In genomic region chr17:1919206-1919605, GRCh38 we compare ENCODE assay signal across 27 cellular contexts.
DNase-seq lines count a peak whose midpoint lies in the region; ATAC-seq and TF ChIP-seq lines count a peak whose summit lies in the region.
"Had no signal": no experiment of that assay in that cellular context is flagged by ENCODE, and none has a peak within 500 bp of the region (broad histone marks: within the 10 kb centered on the region; RNA-seq: fewer than 3 reads in every experiment).

No MANE protein-coding gene starts in this region.

- no peak overlapping the region for H2BK120ac ChIP-seq in neuronal stem cell (ENCODE audit: low read depth, low read length)

- TF ChIP-seq POLR2A in body of pancreas (IDR thresholded peaks at IDR 0.05): no peak

- peak overlapping the region; percentile 15 for H2AFZ ChIP-seq in neuronal stem cell (ENCODE audit: low read length)
- H2AFZ ChIP-seq: PC-9 had no signal

- no peak for ATAC-seq in body of pancreas

- H4K91ac ChIP-seq in neuronal stem cell (ENCODE audit: low read depth, low read length, poor library complexity): no peak overlapping the region

- no peak overlapping the region for H3K18ac ChIP-seq in neuronal stem cell (ENCODE audit: low read length)

- H3K27me3 ChIP-seq in neuronal stem cell (ENCODE audit: control insufficient read depth in 3 of 3, insufficient read depth in 3 of 3, low read depth in 1 of 3, low read length in 3 of 3) (peaks cover 0 to 25% (median 0%) of the 10 kb centered on the region in 3 experiments), body of pancreas (no peaks in the 10 kb centered on the region)
- H3K27me3 ChIP-seq: BLaER1 treated with 17β-estradiol and CSF1 and Interleukin-3, amounts not matched to agents 10 nM and 100 nM had no signal

- no peak for TF ChIP-seq CTCF in HEK293 (tag by site-specific recombination; IDR thresholded peaks at IDR 0.05)
- no peak for TF ChIP-seq CTCF in GM10248 (IDR thresholded peaks at IDR 0.05; ENCODE audit: control extremely low read depth, extremely low read depth, low read depth, missing control alignments)
- no peak for TF ChIP-seq CTCF in body of pancreas (IDR thresholded peaks at IDR 0.05)

- intact Hi-C loops in body of pancreas (cut with DNase I): no loop called here

- no peak overlapping the region for H2AK5ac ChIP-seq in neuronal stem cell (ENCODE audit: low read depth, low read length)

- POLR2A ChIA-PET in HEK293 (lab: Yijun Ruan, JAX): interaction anchor here (0.6 to 0.9 kb wide), 2 partner anchors 10 to 63 kb away, joined by 3 read pairs; no protein-coding TSS in a partner anchor
- POLR2A ChIA-PET in GM10248 (lab: Yijun Ruan, JAX): no interaction called here

- no peak overlapping the region for H2BK5ac ChIP-seq in neuronal stem cell (ENCODE audit: low read length)

- no peaks in the 10 kb centered on the region for H3K4me1 ChIP-seq in HEK293 (ENCODE audit: control insufficient read depth, insufficient read depth, low read length)
- peaks cover 15 to 19% of the 10 kb centered on the region in 2 donors for H3K4me1 ChIP-seq in neuronal stem cell (ENCODE audit: control insufficient read depth in 2 of 2, insufficient read depth in 1 of 2, low read depth in 1 of 2, low read length in 2 of 2)
- no peaks in the 10 kb centered on the region for H3K4me1 ChIP-seq in body of pancreas

- no peak overlapping the region for H2BK15ac ChIP-seq in neuronal stem cell (ENCODE audit: low read length)

- DNase-seq in NCI-H82 (lab: John Stamatoyannopoulos, UW) (peak; percentile 64), ecto neural progenitor cell (ENCODE audit: low spot score) (peak; percentile 68), neuronal stem cell (ENCODE audit: low spot score) (no peak), DMS 273 treated with DMSO at 0.1 percent for 48 hours (lab: John Stamatoyannopoulos, UW) (no peak), GM10248 (ENCODE audit: extremely low spot score) (no peak), body of pancreas (no peak), DMS53 treated with DMSO at 0.1 percent for 48 hours (lab: John Stamatoyannopoulos, UW; ENCODE audit: unreplicated experiment) (no peak)
- DNase-seq: AML-193; CD4-positive, alpha-beta T cell; DMS79; EL; GDM1; H7; MM.1S; NCI-H1048; NCI-H1694 treated with DMSO at 0.1 percent for 48 hours; NCI-H2081; NCI-H2171 treated with DMSO at 0.1 percent for 48 hours; NCI-H345; NCI-H524; NCI-H748 treated with DMSO at 0.1 percent for 48 hours; NK-92 treated with Interleukin-12 subunit alpha and Interleukin-12 subunit beta, amount 100 ng/mL, for 24 hours; PC-9; SHP77 had no signal

- CTCF ChIA-PET in HEK293 (lab: Yijun Ruan, JAX) (interaction anchor here (0.6 to 1.6 kb wide), 5 partner anchors 10 to 129 kb away, joined by 3 to 16 read pairs (median 5); partner anchors contain the start of gene OVCA2), GM10248 (lab: Yijun Ruan, JAX) (interaction anchor here (1.0 to 2.2 kb wide), 3 partner anchors 10 to 198 kb away, joined by 3 to 10 read pairs (median 3); no protein-coding TSS in a partner anchor)

- H3K9me3 ChIP-seq in HEK293 (ENCODE audit: control insufficient read depth, insufficient read depth, low read depth, low read length) (no peaks in the 10 kb centered on the region), neuronal stem cell (replicated peaks in 1 of 2; ENCODE audit: control insufficient read depth in 2 of 2, insufficient read depth in 1 of 2, low read depth in 1 of 2, low read length in 2 of 2) (no peaks in the 10 kb centered on the region), body of pancreas (no peaks in the 10 kb centered on the region)
- H3K9me3 ChIP-seq: BLaER1 treated with 17β-estradiol and CSF1 and Interleukin-3, amounts not matched to agents 10 nM and 100 nM had no signal

- H3K36me3 ChIP-seq in HEK293 (ENCODE audit: control insufficient read depth in 2 of 2, insufficient read depth in 1 of 2, low read length in 2 of 2): no peaks in the 10 kb centered on the region
- H3K36me3 ChIP-seq in neuronal stem cell (replicated peaks in 1 of 2; ENCODE audit: control insufficient read depth in 2 of 2, insufficient read depth in 2 of 2, low read length in 2 of 2): no peaks in the 10 kb centered on the region
- H3K36me3 ChIP-seq in body of pancreas (replicated peaks in 1 of 2; ENCODE audit: insufficient read depth in 1 of 2, low read depth in 2 of 2): no peaks in the 10 kb centered on the region
- H3K36me3 ChIP-seq: BLaER1 treated with 17β-estradiol and CSF1 and Interleukin-3, amounts not matched to agents 10 nM and 100 nM had no signal

- no peak overlapping the region for H3K4ac ChIP-seq in neuronal stem cell (ENCODE audit: low read length)

- H3K23ac ChIP-seq in neuronal stem cell (ENCODE audit: low read depth, low read length, poor library complexity): no peak overlapping the region

- no peak overlapping the region for H4K8ac ChIP-seq in neuronal stem cell (ENCODE audit: low read depth, low read length)

- H3K4me2 ChIP-seq in neuronal stem cell (ENCODE audit: insufficient read depth, low read length, poor library complexity, severe bottlenecking): no peak overlapping the region
- H3K4me2 ChIP-seq: BLaER1 treated with 17β-estradiol and CSF1 and Interleukin-3, amounts not matched to agents 10 nM and 100 nM; KMS-11; PC-9 had no signal

- H3K27ac ChIP-seq in HEK293 (ENCODE audit: extremely low read depth, low read depth, low read length) (no peak overlapping the region), neuronal stem cell (replicated peaks; ENCODE audit: low read length) (no peak overlapping the region), body of pancreas (no peak overlapping the region)
- H3K27ac ChIP-seq: BLaER1 treated with 17β-estradiol and CSF1 and Interleukin-3, amounts not matched to agents 10 nM and 100 nM; KMS-11; PC-9 had no signal

- no peak overlapping the region for H3K9ac ChIP-seq in neuronal stem cell (ENCODE audit: low read depth, low read length, poor library complexity)
- H3K9ac ChIP-seq: BLaER1 treated with 17β-estradiol and CSF1 and Interleukin-3, amounts not matched to agents 10 nM and 100 nM; KMS-11 had no signal

- H2BK12ac ChIP-seq in neuronal stem cell (ENCODE audit: low read length): no peak overlapping the region

- H3K4me3 ChIP-seq in HEK293 (ENCODE audit: low read depth, low read length) (no peak overlapping the region), neuronal stem cell (ENCODE audit: low read length in 2 of 2) (no peak overlapping the region), body of pancreas (no peak overlapping the region)
- H3K4me3 ChIP-seq: BLaER1 treated with 17β-estradiol and CSF1 and Interleukin-3, amounts not matched to agents 10 nM and 100 nM; PC-9 had no signal

- WGBS in neuronal stem cell (ENCODE audit: extremely low coverage in 2 of 2, insufficient read length in 2 of 2, insufficient replicate concordance in 1 of 2), 2 donors: no CpG with 5 or more reads among the region's 13 CpGs
- WGBS in body of pancreas, 2 donors: 73 to 74% methylated on average over 13 of the region's 13 CpGs

- no peak overlapping the region for H3K14ac ChIP-seq in neuronal stem cell (ENCODE audit: low read length)

- peaks cover 2% of the 10 kb centered on the region for H3K79me1 ChIP-seq in neuronal stem cell (ENCODE audit: low read depth, low read length)

TF ChIP-seq in HEK293, 187 proteins besides CTCF, POLR2A, EP300 and RAD21 (continues in another document):
- no peak for TF ChIP-seq ZNF10 (tag by site-specific recombination; IDR thresholded peaks at IDR 0.05)
- TF ChIP-seq RBAK (tag by site-specific recombination; IDR thresholded peaks at IDR 0.05): no peak
- TF ChIP-seq ZNF132 (tag by site-specific recombination; IDR thresholded peaks at IDR 0.05; ENCODE audit: borderline replicate concordance): no peak
- no peak for TF ChIP-seq ZNF302 (tag by site-specific recombination; IDR thresholded peaks at IDR 0.05; ENCODE audit: low read depth)
- TF ChIP-seq ZNF639 (tag by site-specific recombination; IDR thresholded peaks at IDR 0.05): no peak
- TF ChIP-seq ZNF664 (tag by site-specific recombination; IDR thresholded peaks at IDR 0.05): no peak
- TF ChIP-seq YY2 (tag by site-specific recombination; IDR thresholded peaks at IDR 0.05): no peak
- TF ChIP-seq ZFHX2 (tag by site-specific recombination; conservative IDR thresholded peaks at IDR 0.05): peak; percentile 41; the same call in 1 of the 2 replicates
- no peak for TF ChIP-seq GLI2 (tag by site-specific recombination; IDR thresholded peaks at IDR 0.05; ENCODE audit: borderline replicate concordance, low read depth)
- no peak for TF ChIP-seq ZNF530 (tag by site-specific recombination; IDR thresholded peaks at IDR 0.05; ENCODE audit: low read depth)
- TF ChIP-seq GFI1B (tag by site-specific recombination; IDR thresholded peaks at IDR 0.05): no peak
- no peak for TF ChIP-seq ZNF48 (tag by site-specific recombination; IDR thresholded peaks at IDR 0.05)
- peak; percentile 21; the same call in 1 of the 2 replicates for TF ChIP-seq TRIM28 (IDR thresholded peaks at IDR 0.05; ENCODE audit: borderline replicate concordance, low read length)
- TF ChIP-seq ZNF521 (tag by site-specific recombination; IDR thresholded peaks at IDR 0.05): no peak
- TF ChIP-seq PATZ1 (tag by site-specific recombination; IDR thresholded peaks at IDR 0.05): no peak

Comparison
In these comparisons a context has a peak if more than half of its experiments do, and no peak if none do; other contexts are left out.
1. DNase-seq: peak in NCI-H82 (single experiment) and ecto neural progenitor cell (single experiment); none in neuronal stem cell (single experiment), DMS 273 treated with DMSO at 0.1 percent for 48 hours (single experiment), GM10248 (single experiment), body of pancreas (0 of 4) and DMS53 treated with DMSO at 0.1 percent for 48 hours (single experiment).